In the genomic region with DNA sequence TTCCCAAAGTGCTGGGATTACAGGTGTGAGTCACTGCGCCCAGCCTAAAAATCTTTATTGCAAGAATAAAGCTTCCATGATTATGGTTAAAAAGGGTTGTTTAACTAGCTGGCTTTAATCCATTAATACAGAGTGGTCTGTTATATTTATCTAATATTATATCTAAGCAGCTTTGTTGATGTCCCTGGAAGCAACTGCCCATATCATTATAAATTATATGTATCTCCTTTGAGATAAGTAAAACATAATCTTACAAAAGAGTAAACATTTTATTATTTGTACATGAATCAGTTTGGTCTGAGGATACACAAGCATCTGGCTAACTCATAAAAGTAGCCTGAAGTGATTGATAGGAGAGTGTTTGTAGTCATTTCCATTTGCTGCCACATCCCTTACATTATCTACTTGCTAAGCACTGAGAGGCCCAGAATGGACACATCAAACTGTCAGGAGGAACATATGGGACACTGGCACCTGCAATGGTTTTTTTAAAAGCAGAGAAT, we compare ENCODE assay signal across 14 cellular contexts. TPM values are rescaled to one million over a fixed set of nuclear protein-coding genes. Genes with fewer than 3 reads are reported as not detected.
DNase-seq lines count a peak whose midpoint lies in the region; ATAC-seq and TF ChIP-seq lines count a peak whose summit lies in the region.
"Had no signal": no experiment of that assay in that cellular context is flagged by ENCODE, and none has a peak within 500 bp of the region (broad histone marks: within the 10 kb centered on the region; RNA-seq: fewer than 3 reads in every experiment).

No MANE protein-coding gene starts in this region.

- H3K9me3 ChIP-seq in psoas muscle: no peaks in the 10 kb centered on the region
- H3K9me3 ChIP-seq: mucosa of descending colon had no signal

- no peaks in the 10 kb centered on the region for H3K27me3 ChIP-seq in psoas muscle (ENCODE audit: insufficient read depth in 3 of 3, low read length in 2 of 3)

- H3K4me3 ChIP-seq in psoas muscle: no peak overlapping the region
- H3K4me3 ChIP-seq: mucosa of descending colon had no signal

- ATAC-seq in psoas muscle (no peak), HG02981 (IDR thresholded peaks at IDR 0.05; ENCODE audit: unreplicated experiment) (no peak)

- no peak overlapping the region for H3K4me3 Mint-ChIP-seq in IgD-negative memory B cell
- no peak overlapping the region for H3K4me3 Mint-ChIP-seq in endothelial cell (ENCODE audit: unreplicated experiment)

- 95 to 100% (median 100%) methylated on average over 1 of the region's 1 CpG for WGBS in psoas muscle, 3 donors

- H3K36me3 Mint-ChIP-seq in IgD-negative memory B cell (peaks cover 3% of the 10 kb centered on the region), endothelial cell (ENCODE audit: low read depth, unreplicated experiment) (peaks cover 25% of the 10 kb centered on the region)

- H3K27ac Mint-ChIP-seq in IgD-negative memory B cell (peak overlapping the region in 2 of 3 donors; percentile 48 to 75), endothelial cell (ENCODE audit: unreplicated experiment) (peak overlapping the region; percentile 21)

- H3K4me1 ChIP-seq in psoas muscle: peaks cover 45% of the 10 kb centered on the region

- peaks cover 9 to 13% (median 9%) of the 10 kb centered on the region in 3 donors for H3K4me1 Mint-ChIP-seq in IgD-negative memory B cell
- peaks cover 17% of the 10 kb centered on the region for H3K4me1 Mint-ChIP-seq in endothelial cell (ENCODE audit: unreplicated experiment)

- intact Hi-C loops in psoas muscle (cut with DNase I): loop anchor here in 1 of 2 donors (10.0 kb wide), 1 partner anchor 86 kb away; no protein-coding TSS in a partner anchor

- TF ChIP-seq CTCF in C4-2B (conservative IDR thresholded peaks at IDR 0.05) (no peak), endothelial cell (IDR thresholded peaks at IDR 0.05; ENCODE audit: unreplicated experiment) (no peak), psoas muscle (IDR thresholded peaks at IDR 0.05) (no peak)

- H3K36me3 ChIP-seq in psoas muscle (ENCODE audit: insufficient read depth in 1 of 2, low read depth in 1 of 2): peaks cover 0 to 39% of the 10 kb centered on the region in 2 donors

- DNase-seq in endothelial cell (ENCODE audit: low spot score) (no peak), psoas muscle (no peak), cortex of kidney (lab: John Stamatoyannopoulos, UW) (no peak), SKM-1 treated with dmso at 0.1 percent for 144 hours (lab: John Stamatoyannopoulos, UW; ENCODE audit: unreplicated experiment) (no peak), putamen (ENCODE audit: low spot score) (no peak)
- DNase-seq: activated CD4-positive, alpha-beta T cell treated with anti-CD3 and anti-CD28 coated beads, Interleukin-2, amount 50 U/mL, for 1 hour; aorta; DMS79; GOT3; mucosa of descending colon; stimulated activated CD4-positive, alpha-beta T cell treated with anti-CD3 and anti-CD28 coated beads, Interleukin-2, amount 100 ng/mL, for 24 hours had no signal

- H3K27ac ChIP-seq in C4-2B (peak overlapping the region; percentile 53; the same call in 1 of the 2 replicates), psoas muscle (peak overlapping the region; percentile 74)

- H3K27me3 Mint-ChIP-seq in IgD-negative memory B cell: no peaks in the 10 kb centered on the region
- H3K27me3 Mint-ChIP-seq in endothelial cell (ENCODE audit: unreplicated experiment): peaks cover 12% of the 10 kb centered on the region

- H3K9me3 Mint-ChIP-seq in IgD-negative memory B cell (no peaks in the 10 kb centered on the region), endothelial cell (ENCODE audit: unreplicated experiment) (no peaks in the 10 kb centered on the region)

RNA-seq across cellular contexts. Expression of gene TRAF3IP2, which starts 46.9 kb away (rescaled TPM):
- polyA plus RNA-seq in IgD-negative memory B cell (26.1 TPM), psoas muscle (10 to 100 TPM in 2 of 3 donors, 1 to 10 TPM in 1; 7.9 to 46.5 (median 11.6) TPM)
- total RNA-seq in endothelial cell (ENCODE audit: unreplicated experiment) (70.0 TPM), psoas muscle (10 to 100 TPM; 17.1 to 49.3 (median 19.5) TPM)
